Comparison of ENCODE assay signal across 1 cellular context in the genomic region with DNA sequence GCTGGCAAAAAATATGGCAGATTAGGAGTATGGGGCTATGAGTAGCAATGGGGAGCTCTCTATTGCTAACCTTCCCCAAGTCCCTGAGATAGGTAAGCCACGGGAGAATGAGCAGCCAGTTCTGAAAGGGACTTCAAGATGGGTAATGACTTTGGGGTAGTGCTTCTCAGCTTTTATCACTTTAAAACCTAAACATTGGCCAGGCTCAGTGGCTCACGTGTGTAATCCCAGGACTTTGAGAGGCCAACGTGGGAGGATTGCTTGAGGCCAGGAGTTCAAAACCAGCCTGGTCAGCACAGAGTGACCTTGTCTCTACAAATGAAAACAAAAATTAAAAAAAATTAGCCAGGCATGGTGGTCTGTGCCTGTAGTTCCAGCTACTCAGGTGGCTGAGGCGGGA.
TF ChIP-seq lines count a peak whose summit lies in the region.

No MANE protein-coding gene starts in this region.

TF ChIP-seq in GM23338, 12 proteins besides CTCF, POLR2A, EP300 and RAD21 (continued from another document):
- no peak for TF ChIP-seq ZNF462 (CRISPR knock-in tag; IDR thresholded peaks at IDR 0.05)
- no peak for TF ChIP-seq EZH2 (IDR thresholded peaks at IDR 0.05; ENCODE audit: low read depth, unreplicated experiment)
- no peak for TF ChIP-seq ZNF331 (CRISPR knock-in tag; IDR thresholded peaks at IDR 0.05; ENCODE audit: low read depth)
- TF ChIP-seq NANOG (IDR thresholded peaks at IDR 0.05; ENCODE audit: borderline replicate concordance) = no peak
TF ChIP-seq in GM23338: peak in this region for 0.
